10 cellular contexts compared by ENCODE assay signal in the genomic region with DNA sequence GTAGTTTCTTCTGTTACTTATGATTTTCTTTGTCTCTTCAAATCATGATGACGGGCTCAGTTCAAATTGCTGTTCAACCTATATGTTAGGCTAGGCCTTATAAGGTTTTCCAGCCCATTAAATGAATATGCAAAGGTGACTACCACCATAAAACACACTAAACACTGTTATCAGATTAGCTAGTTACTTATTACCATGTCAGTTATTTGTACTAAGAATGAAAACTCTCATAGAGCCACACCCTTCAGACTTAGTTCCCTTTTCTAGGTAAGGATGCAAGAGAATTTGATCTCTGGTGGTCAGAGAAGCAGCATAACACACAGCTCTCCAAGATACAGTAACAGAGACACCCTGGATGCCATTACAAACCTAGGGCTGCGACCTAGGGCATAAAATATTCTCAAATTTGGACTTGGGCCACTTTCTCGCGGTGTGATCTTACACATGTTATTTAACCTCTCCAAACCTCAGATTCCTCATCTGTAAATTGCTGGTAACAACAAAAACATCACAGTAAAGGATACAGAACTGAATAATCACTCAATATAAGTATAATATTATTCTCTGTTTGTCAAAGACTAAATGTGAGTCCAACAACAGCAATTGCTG. TPM values are rescaled to one million over a fixed set of nuclear protein-coding genes. Genes with fewer than 3 reads are reported as not detected.
A peak's percentile ranks its signal among the peaks of the same experiment; 100 is the strongest.
DNase-seq lines count a peak whose midpoint lies in the region; ATAC-seq, FAIRE-seq and TF ChIP-seq lines count a peak whose summit lies in the region.
"Had no signal": no experiment of that assay in that cellular context is flagged by ENCODE, and none has a peak within 500 bp of the region (broad histone marks: within the 10 kb centered on the region; RNA-seq: fewer than 3 reads in every experiment).

No MANE protein-coding gene starts in this region.

- CTCF ChIA-PET in HepG2 (lab: Yijun Ruan, JAX; ENCODE audit: low intra/inter-chr PET ratio, low total read pairs): no interaction called here

- POLR2A ChIA-PET in HepG2 (lab: Yijun Ruan, JAX): no interaction called here

- H2AFZ ChIP-seq in HepG2 (ENCODE audit: low read length) (no peak overlapping the region), osteoblast (ENCODE audit: low read length) (no peak overlapping the region)

- peaks cover 11% of the 10 kb centered on the region for H3K4me1 ChIP-seq in HepG2 (ENCODE audit: insufficient read depth, low read length)
- no peaks in the 10 kb centered on the region for H3K4me1 ChIP-seq in osteoblast (ENCODE audit: insufficient read depth, low read length)
- H3K4me1 ChIP-seq: breast epithelium, foreskin keratinocyte had no signal

- TF ChIP-seq RAD21 in HepG2 (CRISPR knock-in tag; IDR thresholded peaks at IDR 0.05): no peak

- TF ChIP-seq CTCF in HepG2 (CRISPR knock-in tag; IDR thresholded peaks at IDR 0.05) (no peak), osteoblast (IDR thresholded peaks at IDR 0.05; ENCODE audit: extremely low read depth, low read depth, low read length) (no peak)

- 90% methylated on average over 4 of the region's 4 CpGs for WGBS in HepG2 (ENCODE audit: low lambda C conversion rate)

- H3K27ac ChIP-seq in HepG2 (ENCODE audit: extremely low read length, insufficient read depth, low read length): no peak overlapping the region
- H3K27ac ChIP-seq in osteoblast (ENCODE audit: low read depth, low read length): no peak overlapping the region
- H3K27ac ChIP-seq: breast epithelium, foreskin keratinocyte had no signal

- H3K9me3 ChIP-seq in HepG2 (ENCODE audit: low read length) (no peaks in the 10 kb centered on the region), osteoblast (ENCODE audit: low read depth, low read length) (no peaks in the 10 kb centered on the region)
- H3K9me3 ChIP-seq: breast epithelium had no signal

- H4K20me1 ChIP-seq in HepG2 (ENCODE audit: insufficient read depth, low read length): no peaks in the 10 kb centered on the region
- H4K20me1 ChIP-seq in osteoblast (ENCODE audit: insufficient read depth, low read length): no peaks in the 10 kb centered on the region

- no peaks in the 10 kb centered on the region for H3K79me2 ChIP-seq in HepG2 (ENCODE audit: insufficient read depth, low read length)
- H3K79me2 ChIP-seq in osteoblast (ENCODE audit: insufficient read depth, low read length): no peaks in the 10 kb centered on the region

- FAIRE-seq in HepG2 (lab: Jason Lieb, UNC): no peak

- BruUV-seq in HepG2 (replicated peaks; lab: Mats Ljungman, UMichigan): no TSS peak

- no peak overlapping the region for H3K4me2 ChIP-seq in HepG2 (ENCODE audit: low read depth, low read length)
- no peak overlapping the region for H3K4me2 ChIP-seq in osteoblast (ENCODE audit: insufficient read depth, low read length)

- peak; percentile 69 for ATAC-seq in GM18520 (IDR thresholded peaks at IDR 0.05; ENCODE audit: unreplicated experiment)
- peak; percentile 82 for ATAC-seq in HG02642 (IDR thresholded peaks at IDR 0.05; ENCODE audit: poor library complexity, unreplicated experiment)
- ATAC-seq in HepG2: peak; percentile 64
- ATAC-seq: foreskin keratinocyte had no signal

- peaks cover 2 to 30% of the 10 kb centered on the region in 2 experiments for H3K36me3 ChIP-seq in HepG2 (replicated peaks in 1 of 2; ENCODE audit: control insufficient read depth in 1 of 2, insufficient read depth in 2 of 2, low read length in 2 of 2)
- peaks cover 29% of the 10 kb centered on the region for H3K36me3 ChIP-seq in osteoblast (ENCODE audit: insufficient read depth, low read length)
- H3K36me3 ChIP-seq in H7 (replicated peaks; ENCODE audit: control insufficient read depth, insufficient read depth, low read length): no peaks in the 10 kb centered on the region; the same call in none of the 2 replicates
- H3K36me3 ChIP-seq: breast epithelium had no signal

- intact Hi-C loops in HepG2 (cut with micrococcal nuclease; ENCODE audit: unreplicated experiment): no loop called here

- H3K4me3 ChIP-seq in HepG2 (replicated peaks in 1 of 3; ENCODE audit: insufficient read depth in 1 of 3, low read depth in 2 of 3, low read length in 3 of 3) (no peak overlapping the region), osteoblast (ENCODE audit: insufficient read depth, low read length) (no peak overlapping the region), H7 (ENCODE audit: insufficient read depth, low read depth, low read length) (no peak overlapping the region)
- H3K4me3 ChIP-seq: breast epithelium had no signal

- DNase-seq in HuH-7 (ENCODE audit: low spot score) (peak; percentile 73), HepG2 (ENCODE audit: low spot score) (peak; percentile 30), NCI-H510A (lab: John Stamatoyannopoulos, UW) (no peak), osteoblast (ENCODE audit: insufficient read length, low spot score, missing footprints) (no peak), H7 (no peak), DMS53 (lab: John Stamatoyannopoulos, UW) (no peak)
- DNase-seq: foreskin keratinocyte had no signal

- TF ChIP-seq POLR2A in HepG2 (IDR thresholded peaks at IDR 0.05; ENCODE audit: insufficient read depth in 1 of 2, low read depth in 2 of 2, low read length in 2 of 2): no peak

- in situ Hi-C loops in HepG2 (cut with HindIII; ENCODE audit: extremely low pct_ligation_motif_present, low pct_unique_long_range_greater_than_20kb): no loop called here

- H3K9ac ChIP-seq in HepG2 (ENCODE audit: insufficient read depth, low read depth, low read length): no peak overlapping the region

- TF ChIP-seq EP300 in HepG2 (IDR thresholded peaks at IDR 0.05; ENCODE audit: low read depth in 2 of 2, low read length in 2 of 2) (no peak), HepG2 (CRISPR knock-in tag; IDR thresholded peaks at IDR 0.05; ENCODE audit: borderline replicate concordance) (no peak)

- H3K27me3 ChIP-seq in HepG2 (ENCODE audit: control insufficient read depth in 1 of 2, insufficient read depth in 2 of 2, low read length in 2 of 2): no peaks in the 10 kb centered on the region
- H3K27me3 ChIP-seq in osteoblast (ENCODE audit: insufficient read depth, low read length): no peaks in the 10 kb centered on the region
- no peaks in the 10 kb centered on the region for H3K27me3 ChIP-seq in H7 (ENCODE audit: control insufficient read depth, insufficient read depth, low read length)
- H3K27me3 ChIP-seq: breast epithelium, foreskin keratinocyte had no signal

TF ChIP-seq in HepG2, 621 proteins besides CTCF, POLR2A, EP300 and RAD21 (continues in another document):
- no peak for TF ChIP-seq ZFYVE20 (CRISPR knock-in tag; IDR thresholded peaks at IDR 0.05; ENCODE audit: borderline replicate concordance, low read depth)

RNA-seq across cellular contexts. Expression of a gene that starts 35.6 kb away (rescaled TPM):
- total RNA-seq in HepG2 (2016; rRNA removed; fragmentation: Illumina TruSeq; extraction: Trizol) (21.6 and 32.0 TPM in 2 replicates), osteoblast (26.8 and 28.0 TPM in 2 replicates)
- 3.9 and 4.5 TPM in 2 replicates for total RNA-seq in HepG2 (2016; cell fraction: cytosol; rRNA removed; fragmentation: Illumina TruSeq; extraction: Trizol; ENCODE audit: low read depth)
- total RNA-seq in HepG2 (2016; cell fraction: insoluble cytoplasmic fraction; rRNA removed; fragmentation: Illumina TruSeq; extraction: Trizol): 24.4 and 33.4 TPM in 2 replicates
- total RNA-seq in HepG2 (2016; cell fraction: membrane; rRNA removed; fragmentation: Illumina TruSeq; extraction: Trizol): 7.4 and 9.7 TPM in 2 replicates
- 21.8 and 22.0 TPM in 2 replicates for total RNA-seq in HepG2 (2016; cell fraction: nucleus; rRNA removed; fragmentation: Illumina TruSeq; extraction: Trizol)
- 11.1 and 12.2 TPM in 2 replicates for polyA plus RNA-seq in HepG2 (2011; rRNA removed)
- polyA plus RNA-seq in HepG2 (2011; cell fraction: cytosol; rRNA removed): 6.9 and 9.6 TPM in 2 replicates
- 15.2 and 29.4 TPM in 2 replicates for polyA plus RNA-seq in HepG2 (2011; cell fraction: nucleus; rRNA removed)
- polyA plus RNA-seq in HepG2 (2012): 8.1 and 11.2 TPM in 2 replicates
- 2.0 and 2.3 TPM in 2 replicates for polyA plus RNA-seq in HepG2 (2016; cell fraction: cytosol; fragmentation: Illumina TruSeq; extraction: Trizol; ENCODE audit: low read depth)
- 24.1 and 25.7 TPM in 2 replicates for polyA plus RNA-seq in HepG2 (2016; cell fraction: insoluble cytoplasmic fraction; fragmentation: Illumina TruSeq; extraction: Trizol; ENCODE audit: low read depth)
- polyA plus RNA-seq in HepG2 (2016; cell fraction: membrane; fragmentation: Illumina TruSeq; extraction: Trizol; ENCODE audit: low read depth): 3.7 and 4.4 TPM in 2 replicates
- polyA plus RNA-seq in HepG2 (2016; cell fraction: nucleus; fragmentation: Illumina TruSeq; extraction: Trizol; ENCODE audit: insufficient read depth, low read depth): 21.6 and 21.7 TPM in 2 replicates
- polyA minus RNA-seq in HepG2 (2011; rRNA and poly(A)+ RNA removed; ENCODE audit: low replicate concordance): 5.6 and 11.4 TPM in 2 replicates
- 5.4 and 6.8 TPM in 2 replicates for polyA minus RNA-seq in HepG2 (2011; cell fraction: cytosol; rRNA and poly(A)+ RNA removed)
- polyA minus RNA-seq in HepG2 (2011; cell fraction: nucleus; rRNA and poly(A)+ RNA removed): 25.9 and 29.4 TPM in 2 replicates
- 13.6 and 16.8 TPM in 2 replicates for total RNA-seq in H7 (2014; rRNA removed; shearing (Covaris generic))

RNA-seq across cellular contexts. Expression of a gene that starts 36.0 kb away (rescaled TPM):
- 95.2 and 111 TPM in 2 replicates for total RNA-seq in HepG2 (2016; rRNA removed; fragmentation: Illumina TruSeq; extraction: Trizol)
- 24.6 and 26.3 TPM in 2 replicates for total RNA-seq in HepG2 (2016; cell fraction: cytosol; rRNA removed; fragmentation: Illumina TruSeq; extraction: Trizol; ENCODE audit: low read depth)
- total RNA-seq in HepG2 (2016; cell fraction: insoluble cytoplasmic fraction; rRNA removed; fragmentation: Illumina TruSeq; extraction: Trizol): 91.8 and 119 TPM in 2 replicates
- total RNA-seq in HepG2 (2016; cell fraction: membrane; rRNA removed; fragmentation: Illumina TruSeq; extraction: Trizol): 43.6 and 54.1 TPM in 2 replicates
- total RNA-seq in HepG2 (2016; cell fraction: nucleus; rRNA removed; fragmentation: Illumina TruSeq; extraction: Trizol): 59.6 and 61.1 TPM in 2 replicates
- polyA plus RNA-seq in HepG2 (2011; rRNA removed): 18.9 and 21.8 TPM in 2 replicates
- polyA plus RNA-seq in HepG2 (2011; cell fraction: cytosol; rRNA removed): 15.7 and 20.2 TPM in 2 replicates
- polyA plus RNA-seq in HepG2 (2011; cell fraction: nucleus; rRNA removed): 10.2 and 13.5 TPM in 2 replicates
- 41.3 and 44.8 TPM in 2 replicates for polyA plus RNA-seq in HepG2 (2012)
- polyA plus RNA-seq in HepG2 (2016; cell fraction: cytosol; fragmentation: Illumina TruSeq; extraction: Trizol; ENCODE audit: low read depth): 18.9 and 19.3 TPM in 2 replicates
- polyA plus RNA-seq in HepG2 (2016; cell fraction: insoluble cytoplasmic fraction; fragmentation: Illumina TruSeq; extraction: Trizol; ENCODE audit: low read depth): 110 and 116 TPM in 2 replicates
- polyA plus RNA-seq in HepG2 (2016; cell fraction: membrane; fragmentation: Illumina TruSeq; extraction: Trizol; ENCODE audit: low read depth): 35.7 and 40.4 TPM in 2 replicates
- polyA plus RNA-seq in HepG2 (2016; cell fraction: nucleus; fragmentation: Illumina TruSeq; extraction: Trizol; ENCODE audit: insufficient read depth, low read depth): 70.6 and 75.4 TPM in 2 replicates
- polyA minus RNA-seq in HepG2 (2011; rRNA and poly(A)+ RNA removed; ENCODE audit: low replicate concordance): 13.7 and 46.5 TPM in 2 replicates
- 18.9 and 20.9 TPM in 2 replicates for polyA minus RNA-seq in HepG2 (2011; cell fraction: cytosol; rRNA and poly(A)+ RNA removed)
- polyA minus RNA-seq in HepG2 (2011; cell fraction: nucleus; rRNA and poly(A)+ RNA removed): 16.3 and 16.4 TPM in 2 replicates
- total RNA-seq in osteoblast: 45.4 and 52.8 TPM in 2 replicates
- 99.0 and 99.3 TPM in 2 replicates for total RNA-seq in H7 (2014; rRNA removed; shearing (Covaris generic))

Comparison
In these comparisons a context has a peak if more than half of its experiments do, and no peak if none do; other contexts are left out.
1. DNase-seq: peak in HuH-7 (single experiment) and HepG2 (single experiment); none in NCI-H510A (single experiment), osteoblast (single experiment), H7 (single experiment) and DMS53 (single experiment).
2. Peak in every context shown above with its lines, with median percentiles within 50 percentile points of each other: ATAC-seq.